Comparison of ENCODE assay signal across 11 cellular contexts in the genomic region with DNA sequence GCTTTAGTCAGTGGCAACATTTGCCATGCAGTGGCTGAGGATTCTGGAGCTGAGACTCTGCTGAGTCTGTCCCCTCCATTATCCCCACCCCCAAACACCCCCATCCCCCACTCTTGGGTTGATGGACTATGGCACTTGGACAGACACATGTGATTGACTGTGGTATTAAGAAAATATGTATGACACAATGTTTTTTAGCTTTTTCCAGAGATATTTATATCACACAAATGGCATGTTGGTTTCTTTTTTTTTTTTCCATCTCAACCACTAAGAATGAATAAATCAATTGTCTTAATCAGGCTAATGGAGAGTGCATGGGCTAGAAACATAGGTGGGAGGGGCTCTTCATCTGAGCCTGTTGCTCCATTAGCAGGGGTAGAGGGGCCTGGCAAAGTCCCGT. TPM values are rescaled to one million over a fixed set of nuclear protein-coding genes. Genes with fewer than 3 reads are reported as not detected.
A peak's percentile ranks its signal among the peaks of the same experiment; 100 is the strongest.
DNase-seq lines count a peak whose midpoint lies in the region; ATAC-seq and TF ChIP-seq lines count a peak whose summit lies in the region.
"Had no signal": no experiment of that assay in that cellular context is flagged by ENCODE, and none has a peak within 500 bp of the region (broad histone marks: within the 10 kb centered on the region; RNA-seq: fewer than 3 reads in every experiment).

No MANE protein-coding gene starts in this region.

- POLR2A ChIA-PET in Panc1 (lab: Charles Lee): interaction anchor here (1.0 kb wide), 1 partner anchor 75 kb away, joined by 4 read pairs; no protein-coding TSS in a partner anchor

- no TSS peak for BruUV-seq in Panc1 (replicated peaks; lab: Mats Ljungman, UMichigan)

- intact Hi-C loops in Panc1 (cut with micrococcal nuclease; ENCODE audit: unreplicated experiment) (loop anchor here (5.0 kb wide), 1 partner anchor 251 kb away; the partner anchor contains the start of gene MED13L), esophagus squamous epithelium (cut with DNase I) (no loop called here), body of pancreas (cut with DNase I) (no loop called here)

- H4K20me1 ChIP-seq in osteoblast (ENCODE audit: insufficient read depth, low read length): no peaks in the 10 kb centered on the region

- CTCF ChIA-PET in Panc1 (lab: Charles Lee): no interaction called here

- H3K27me3 ChIP-seq in Panc1 (ENCODE audit: control insufficient read depth, insufficient read depth, low read length) (no peaks in the 10 kb centered on the region), esophagus squamous epithelium (no peaks in the 10 kb centered on the region), osteoblast (ENCODE audit: insufficient read depth, low read length) (no peaks in the 10 kb centered on the region), MG63 (no peaks in the 10 kb centered on the region), body of pancreas (no peaks in the 10 kb centered on the region)

- H3K9me3 ChIP-seq in Panc1 (ENCODE audit: control insufficient read depth, insufficient read depth, low read depth, low read length) (no peaks in the 10 kb centered on the region; the same call in 1 of the 2 replicates), esophagus squamous epithelium (no peaks in the 10 kb centered on the region), osteoblast (ENCODE audit: low read depth, low read length) (no peaks in the 10 kb centered on the region), MG63 (no peaks in the 10 kb centered on the region), body of pancreas (no peaks in the 10 kb centered on the region)

- H3K4me3 ChIP-seq in Panc1 (ENCODE audit: low read depth in 2 of 2, low read length in 2 of 2) (no peak overlapping the region), esophagus squamous epithelium (no peak overlapping the region), osteoblast (ENCODE audit: insufficient read depth, low read length) (no peak overlapping the region), MG63 (no peak overlapping the region), body of pancreas (no peak overlapping the region)

- H3K79me2 ChIP-seq in osteoblast (ENCODE audit: insufficient read depth, low read length): no peaks in the 10 kb centered on the region

- ATAC-seq in Panc1 (no peak), body of pancreas (no peak)

- H3K36me3 ChIP-seq in Panc1 (ENCODE audit: control insufficient read depth, insufficient read depth, low read length) (no peaks in the 10 kb centered on the region), esophagus squamous epithelium (no peaks in the 10 kb centered on the region), osteoblast (ENCODE audit: insufficient read depth, low read length) (no peaks in the 10 kb centered on the region), MG63 (no peaks in the 10 kb centered on the region), body of pancreas (replicated peaks in 1 of 2; ENCODE audit: insufficient read depth in 1 of 2, low read depth in 2 of 2) (no peaks in the 10 kb centered on the region)

- in situ Hi-C loops in Panc1 (cut with HindIII; ENCODE audit: low pct_unique_long_range_greater_than_20kb, low sequenced_read_pairs): no loop called here

- 60 to 63% methylated on average over 1 of the region's 1 CpG for WGBS in esophagus squamous epithelium, 2 donors
- 33 to 38% methylated on average over 1 of the region's 1 CpG for WGBS in body of pancreas, 2 donors

- peak overlapping the region; percentile 38 for H3K4me2 ChIP-seq in osteoblast (ENCODE audit: insufficient read depth, low read length)

- no peak overlapping the region for H2AFZ ChIP-seq in osteoblast (ENCODE audit: low read length)

- no peak for TF ChIP-seq CTCF in C4-2B (conservative IDR thresholded peaks at IDR 0.05)
- TF ChIP-seq CTCF in Panc1 (IDR thresholded peaks at IDR 0.05): no peak
- no peak for TF ChIP-seq CTCF in esophagus squamous epithelium (IDR thresholded peaks at IDR 0.05)
- TF ChIP-seq CTCF in osteoblast (IDR thresholded peaks at IDR 0.05; ENCODE audit: extremely low read depth, low read depth, low read length): no peak
- TF ChIP-seq CTCF in body of pancreas (IDR thresholded peaks at IDR 0.05): no peak

- peak overlapping the region; percentile 50; the same call in 1 of the 2 replicates for H3K27ac ChIP-seq in C4-2B
- H3K27ac ChIP-seq in Panc1 (ENCODE audit: low read length): peak overlapping the region; percentile 92
- peak overlapping the region; percentile 8 to 87 (median 52) for H3K27ac ChIP-seq in esophagus squamous epithelium
- peak overlapping the region; percentile 61 for H3K27ac ChIP-seq in osteoblast (ENCODE audit: low read depth, low read length)
- peak overlapping the region in 2 of 4 donors; percentile 26 to 30 for H3K27ac ChIP-seq in body of pancreas

- TF ChIP-seq POLR2A in esophagus squamous epithelium (IDR thresholded peaks at IDR 0.05) (no peak), body of pancreas (IDR thresholded peaks at IDR 0.05) (no peak)

- H3K4me1 ChIP-seq in Panc1 (ENCODE audit: control insufficient read depth, insufficient read depth, low read length) (peaks cover 59% of the 10 kb centered on the region), esophagus squamous epithelium (peaks cover 20 to 71% (median 49%) of the 10 kb centered on the region in 3 donors), osteoblast (ENCODE audit: insufficient read depth, low read length) (peaks cover 47% of the 10 kb centered on the region), body of pancreas (peaks cover 47% of the 10 kb centered on the region)

- DNase-seq in Panc1 (ENCODE audit: low read depth, low spot score): no peak
- no peak for DNase-seq in esophagus squamous epithelium (lab: John Stamatoyannopoulos, UW)
- no peak for DNase-seq in osteoblast (ENCODE audit: insufficient read length, low spot score, missing footprints)
- no peak for DNase-seq in germinal center (ENCODE audit: low spot score)
- DNase-seq in MG63: no peak
- no peak for DNase-seq in NCI-H2171 treated with DMSO at 0.1 percent for 48 hours (lab: John Stamatoyannopoulos, UW)
- DNase-seq in body of pancreas: no peak
- DNase-seq: activated CD4-positive, alpha-beta T cell treated with anti-CD3 and anti-CD28 coated beads for 4 hours; NCI-H187; NCI-H748 treated with DMSO at 0.1 percent for 48 hours had no signal

RNA-seq across cellular contexts. Expression of gene MAP1LC3B2, which starts 30.7 kb away (rescaled TPM):
- total RNA-seq in Panc1 (2021; ENCODE audit: unreplicated experiment) (1.9 TPM), esophagus squamous epithelium (under 1 TPM in 2 of 4 donors, not detected in 2; 0.76 TPM), osteoblast (0.29 and 1.1 TPM in 2 replicates), body of pancreas (not detected)
- polyA plus RNA-seq in Panc1 (2012; ENCODE audit: insufficient read length): 9.4 TPM
- total RNA-seq in MG63 (2014; rRNA removed; shearing (Covaris generic); ENCODE audit: low replicate concordance): 0.26 TPM in 1 of 2 replicates, not detected in the other
